ENCODE assay signal across 17 cellular contexts in genomic region chr21:26112127-26112742, GRCh38. TPM values are rescaled to one million over a fixed set of nuclear protein-coding genes. Genes with fewer than 3 reads are reported as not detected.
DNase-seq lines count a peak whose midpoint lies in the region; ATAC-seq and TF ChIP-seq lines count a peak whose summit lies in the region.
"Had no signal": no experiment of that assay in that cellular context is flagged by ENCODE, and none has a peak within 500 bp of the region (broad histone marks: within the 10 kb centered on the region; RNA-seq: fewer than 3 reads in every experiment).

No MANE protein-coding gene starts in this region.

- no peak for TF ChIP-seq POLR2A in body of pancreas (IDR thresholded peaks at IDR 0.05)

- H3K4me2 ChIP-seq in mammary epithelial cell (ENCODE audit: insufficient read depth, low read depth, low read length) (no peak overlapping the region), neuronal stem cell (ENCODE audit: insufficient read depth, low read length, poor library complexity, severe bottlenecking) (no peak overlapping the region)

- H2BK5ac ChIP-seq in neuronal stem cell (ENCODE audit: low read length) = no peak overlapping the region

- H3K27me3 Mint-ChIP-seq in MCF 10A (ENCODE audit: insufficient read depth, unreplicated experiment) = no peaks in the 10 kb centered on the region
- H3K27me3 Mint-ChIP-seq in CD14-positive monocyte (ENCODE audit: low read depth in 3 of 3) = no peaks in the 10 kb centered on the region
- H3K27me3 Mint-ChIP-seq: CD8-positive, alpha-beta memory T cell; stimulated activated naive CD8-positive, alpha-beta T cell treated with anti-CD3 and anti-CD28 coated beads, Interleukin-15, Interleukin-2, amounts not matched to agents 100 ng/mL and 50 ng/mL, for 24 hours had no signal

- H3K4me3 Mint-ChIP-seq in MCF 10A (ENCODE audit: unreplicated experiment) (no peak overlapping the region), CD14-positive monocyte (no peak overlapping the region)
- H3K4me3 Mint-ChIP-seq: CD8-positive, alpha-beta memory T cell; stimulated activated naive CD8-positive, alpha-beta T cell treated with anti-CD3 and anti-CD28 coated beads, Interleukin-15, Interleukin-2, amounts not matched to agents 100 ng/mL and 50 ng/mL, for 24 hours; T-helper 1 cell treated with Interleukin-12 subunit alpha and Interleukin-12 subunit beta and Interleukin-4 antibody, amounts not matched to agents 30 μg/mL and 1 μg/mL, for 36 hours had no signal

- no peak overlapping the region for H2BK12ac ChIP-seq in neuronal stem cell (ENCODE audit: low read length)

- DNase-seq in MCF 10A (ENCODE audit: unreplicated experiment) (no peak), mammary epithelial cell (no peak), body of pancreas (no peak), left ventricle myocardium inferior (no peak), superior temporal gyrus (ENCODE audit: extremely low spot score) (peak; percentile 40), neuronal stem cell (ENCODE audit: low spot score) (no peak), CD14-positive monocyte (ENCODE audit: low spot score) (no peak)
- DNase-seq: activated gamma-delta T cell; CD8-positive, alpha-beta memory T cell; DND-41; esophagus squamous epithelium; hippocampal formation; NCI-H524; SIG-M5 had no signal

- no peak overlapping the region for H2BK15ac ChIP-seq in neuronal stem cell (ENCODE audit: low read length)

- H3K36me3 ChIP-seq in mammary epithelial cell (ENCODE audit: insufficient read depth, low read length) (peaks cover 16% of the 10 kb centered on the region), body of pancreas (replicated peaks in 1 of 2; ENCODE audit: insufficient read depth in 1 of 2, low read depth in 2 of 2) (no peaks in the 10 kb centered on the region), left ventricle myocardium inferior (peaks cover 18% of the 10 kb centered on the region), neuronal stem cell (replicated peaks in 1 of 2; ENCODE audit: control insufficient read depth in 2 of 2, insufficient read depth in 2 of 2, low read length in 2 of 2) (peaks cover 4 to 53% of the 10 kb centered on the region in 2 donors)

- H2BK120ac ChIP-seq in neuronal stem cell (ENCODE audit: low read depth, low read length) = no peak overlapping the region

- no peak overlapping the region for H3K23ac ChIP-seq in neuronal stem cell (ENCODE audit: low read depth, low read length, poor library complexity)

- H3K27me3 ChIP-seq in mammary epithelial cell (ENCODE audit: insufficient read depth, low read length) = no peaks in the 10 kb centered on the region
- no peaks in the 10 kb centered on the region for H3K27me3 ChIP-seq in body of pancreas
- H3K27me3 ChIP-seq in left ventricle myocardium inferior (ENCODE audit: low read depth) = no peaks in the 10 kb centered on the region
- no peaks in the 10 kb centered on the region for H3K27me3 ChIP-seq in neuronal stem cell (ENCODE audit: control insufficient read depth in 3 of 3, insufficient read depth in 3 of 3, low read depth in 1 of 3, low read length in 3 of 3)
- H3K27me3 ChIP-seq: esophagus squamous epithelium had no signal

- H3K9ac ChIP-seq in mammary epithelial cell (ENCODE audit: insufficient read depth, low read length) (no peak overlapping the region), neuronal stem cell (ENCODE audit: low read depth, low read length, poor library complexity) (no peak overlapping the region)

- H4K20me1 ChIP-seq in mammary epithelial cell (ENCODE audit: insufficient read depth, low read length) = no peaks in the 10 kb centered on the region

- no peak overlapping the region for H3K27ac ChIP-seq in mammary epithelial cell (ENCODE audit: insufficient read depth, low read depth, low read length)
- H3K27ac ChIP-seq in body of pancreas = peak overlapping the region; percentile 14 to 65 (median 48)
- peak overlapping the region; percentile 33 for H3K27ac ChIP-seq in left ventricle myocardium inferior (replicated peaks)
- no peak overlapping the region for H3K27ac ChIP-seq in neuronal stem cell (replicated peaks; ENCODE audit: low read length)
- H3K27ac ChIP-seq: esophagus squamous epithelium had no signal

- peaks cover 95% of the 10 kb centered on the region for H3K79me2 ChIP-seq in mammary epithelial cell (ENCODE audit: insufficient read depth, low read length)

- H3K36me3 Mint-ChIP-seq in MCF 10A (ENCODE audit: insufficient read depth, unreplicated experiment) = peaks cover 18% of the 10 kb centered on the region
- peaks cover 22 to 33% of the 10 kb centered on the region in 2 donors for H3K36me3 Mint-ChIP-seq in CD14-positive monocyte

- POLR2A ChIA-PET in MCF 10A (lab: Yijun Ruan, JAX) = no interaction called here

- H4K8ac ChIP-seq in neuronal stem cell (ENCODE audit: low read depth, low read length) = no peak overlapping the region

- in situ Hi-C loops in mammary epithelial cell (cut with MboI; ENCODE audit: low sequenced_read_pairs in 2 of 2) = no loop called here

- ATAC-seq in body of pancreas (no peak), GM19351 (IDR thresholded peaks at IDR 0.05; ENCODE audit: unreplicated experiment) (no peak)

- no peak overlapping the region for H4K91ac ChIP-seq in neuronal stem cell (ENCODE audit: low read depth, low read length, poor library complexity)

- H3K4me1 ChIP-seq in mammary epithelial cell (ENCODE audit: insufficient read depth, low read length) (peaks cover 19% of the 10 kb centered on the region), body of pancreas (peaks cover 45% of the 10 kb centered on the region), left ventricle myocardium inferior (peaks cover 58% of the 10 kb centered on the region), neuronal stem cell (ENCODE audit: control insufficient read depth in 2 of 2, insufficient read depth in 1 of 2, low read depth in 1 of 2, low read length in 2 of 2) (peaks cover 11% of the 10 kb centered on the region in 2 donors)

- intact Hi-C loops in MCF 10A (cut with micrococcal nuclease) = no loop called here
- intact Hi-C loops in mammary epithelial cell (cut with micrococcal nuclease) = no loop called here
- intact Hi-C loops in body of pancreas (cut with DNase I) = no loop called here
- intact Hi-C loops in left ventricle myocardium inferior (cut with micrococcal nuclease) = no loop called here
- intact Hi-C loops in CD14-positive monocyte (cut with micrococcal nuclease) = no loop called here

- H3K18ac ChIP-seq in neuronal stem cell (ENCODE audit: low read length) = no peak overlapping the region

- no peaks in the 10 kb centered on the region for H3K9me3 Mint-ChIP-seq in MCF 10A (ENCODE audit: unreplicated experiment)
- no peaks in the 10 kb centered on the region for H3K9me3 Mint-ChIP-seq in CD14-positive monocyte
- H3K9me3 Mint-ChIP-seq: stimulated activated naive CD8-positive, alpha-beta T cell treated with anti-CD3 and anti-CD28 coated beads, Interleukin-15, Interleukin-2, amounts not matched to agents 100 ng/mL and 50 ng/mL, for 24 hours; T-helper 1 cell treated with Interleukin-12 subunit alpha and Interleukin-12 subunit beta and Interleukin-4 antibody, amounts not matched to agents 30 μg/mL and 1 μg/mL, for 36 hours had no signal

- H3K9me3 ChIP-seq in mammary epithelial cell (replicated peaks; ENCODE audit: insufficient read depth, low read length) = no peaks in the 10 kb centered on the region
- no peaks in the 10 kb centered on the region for H3K9me3 ChIP-seq in body of pancreas
- H3K9me3 ChIP-seq in left ventricle myocardium inferior (replicated peaks) = no peaks in the 10 kb centered on the region
- peaks cover 3 to 7% of the 10 kb centered on the region in 2 donors for H3K9me3 ChIP-seq in neuronal stem cell (replicated peaks in 1 of 2; ENCODE audit: control insufficient read depth in 2 of 2, insufficient read depth in 1 of 2, low read depth in 1 of 2, low read length in 2 of 2)
- H3K9me3 ChIP-seq: esophagus squamous epithelium had no signal

- H3K14ac ChIP-seq in neuronal stem cell (ENCODE audit: low read length) = no peak overlapping the region

- H2AFZ ChIP-seq in mammary epithelial cell (ENCODE audit: low read depth, low read length) (no peak overlapping the region), neuronal stem cell (ENCODE audit: low read length) (no peak overlapping the region)

- H3K4me1 Mint-ChIP-seq in MCF 10A (ENCODE audit: insufficient read depth, unreplicated experiment) (peaks cover 9% of the 10 kb centered on the region), CD14-positive monocyte (peaks cover 7% of the 10 kb centered on the region)
- H3K4me1 Mint-ChIP-seq: CD8-positive, alpha-beta memory T cell had no signal

- BruUV-seq in MCF 10A (replicated peaks; lab: Mats Ljungman, UMichigan) (no TSS peak), mammary epithelial cell (replicated peaks; lab: Mats Ljungman, UMichigan) (no TSS peak)

- WGBS in mammary epithelial cell (ENCODE audit: low coverage, missing lambda C conversion rate) = 87% methylated on average over 7 of the region's 7 CpGs
- 77 to 79% methylated on average over 7 of the region's 7 CpGs for WGBS in body of pancreas, 2 donors
- WGBS in neuronal stem cell (ENCODE audit: extremely low coverage in 2 of 2, insufficient read length in 2 of 2, insufficient replicate concordance in 1 of 2), 2 donors = no CpG with 5 or more reads among the region's 7 CpGs

- no peak overlapping the region for H3K4ac ChIP-seq in neuronal stem cell (ENCODE audit: low read length)

- no peaks in the 10 kb centered on the region for H3K79me1 ChIP-seq in neuronal stem cell (ENCODE audit: low read depth, low read length)

- H3K4me3 ChIP-seq in mammary epithelial cell (replicated peaks in 1 of 3; ENCODE audit: insufficient read depth in 1 of 3, low read depth in 2 of 3, low read length in 3 of 3) (no peak overlapping the region), body of pancreas (no peak overlapping the region), left ventricle myocardium inferior (no peak overlapping the region), neuronal stem cell (ENCODE audit: low read length in 2 of 2) (no peak overlapping the region)
- H3K4me3 ChIP-seq: esophagus squamous epithelium had no signal

- H3K27ac Mint-ChIP-seq in MCF 10A (ENCODE audit: low read depth, unreplicated experiment) = peak overlapping the region; percentile 59
- peak overlapping the region in 1 of 7 donors; percentile 20 for H3K27ac Mint-ChIP-seq in CD14-positive monocyte
- H3K27ac Mint-ChIP-seq: CD8-positive, alpha-beta memory T cell; stimulated activated naive CD8-positive, alpha-beta T cell treated with anti-CD3 and anti-CD28 coated beads, Interleukin-15, Interleukin-2, amounts not matched to agents 100 ng/mL and 50 ng/mL, for 24 hours; T-helper 1 cell treated with Interleukin-12 subunit alpha and Interleukin-12 subunit beta and Interleukin-4 antibody, amounts not matched to agents 30 μg/mL and 1 μg/mL, for 36 hours had no signal

- TF ChIP-seq CTCF in MCF 10A (IDR thresholded peaks at IDR 0.05; ENCODE audit: unreplicated experiment) (no peak), mammary epithelial cell (conservative IDR thresholded peaks at IDR 0.05 in 1 of 2, IDR thresholded peaks at IDR 0.05 in 1 of 2; ENCODE audit: extremely low read depth in 1 of 2, insufficient read depth in 1 of 2, low read depth in 1 of 2, low read length in 2 of 2) (no peak), body of pancreas (IDR thresholded peaks at IDR 0.05) (no peak), left ventricle myocardium inferior (IDR thresholded peaks at IDR 0.05; ENCODE audit: borderline replicate concordance) (no peak), CD14-positive monocyte (IDR thresholded peaks at IDR 0.05) (no peak)

- dilution Hi-C loops in mammary epithelial cell (cut with HindIII; ENCODE audit: low sequenced_read_pairs) = no loop called here

- CTCF ChIA-PET in MCF 10A (lab: Yijun Ruan, JAX) = interaction anchor here (1.2 to 1.3 kb wide), 2 partner anchors 16 to 56 kb away, joined by 3 read pairs; no protein-coding TSS in a partner anchor
- CTCF ChIA-PET in mammary epithelial cell (lab: Charles Lee; ENCODE audit: low non-redundant PET) = interaction anchor here (0.6 kb wide), 1 partner anchor 86 kb away, joined by 3 read pairs; no protein-coding TSS in a partner anchor

- H2AK5ac ChIP-seq in neuronal stem cell (ENCODE audit: low read depth, low read length) = no peak overlapping the region

RNA-seq across cellular contexts. Expression of gene APP, which starts 58.3 kb away (rescaled TPM):
- total RNA-seq in MCF 10A (2022) (459 and 472 TPM in 2 replicates), mammary epithelial cell (1,000 to 10,000 TPM; 1,070 to 1,289 TPM), body of pancreas (100 to 1,000 TPM; 256 to 423 TPM), left ventricle myocardium inferior (332 TPM)
- polyA plus RNA-seq in mammary epithelial cell (1,292 TPM), CD14-positive monocyte (10 to 100 TPM; 28.0 to 35.1 TPM)
- 830 TPM for polyA minus RNA-seq in mammary epithelial cell
- 211 TPM for polyA plus RNA-seq in neuronal stem cell (2013, experiment 1 of 2)
- 208 TPM for polyA plus RNA-seq in neuronal stem cell (2013, experiment 2 of 2)

Comparison
In these comparisons a context has a peak if more than half of its experiments do, and no peak if none do; other contexts are left out.
1. H3K27ac ChIP-seq: peak in body of pancreas (4 of 4) and left ventricle myocardium inferior (single experiment); none in mammary epithelial cell (single experiment) and neuronal stem cell (single experiment).